Comparison of ENCODE assay signal across 8 cellular contexts in the genomic region with DNA sequence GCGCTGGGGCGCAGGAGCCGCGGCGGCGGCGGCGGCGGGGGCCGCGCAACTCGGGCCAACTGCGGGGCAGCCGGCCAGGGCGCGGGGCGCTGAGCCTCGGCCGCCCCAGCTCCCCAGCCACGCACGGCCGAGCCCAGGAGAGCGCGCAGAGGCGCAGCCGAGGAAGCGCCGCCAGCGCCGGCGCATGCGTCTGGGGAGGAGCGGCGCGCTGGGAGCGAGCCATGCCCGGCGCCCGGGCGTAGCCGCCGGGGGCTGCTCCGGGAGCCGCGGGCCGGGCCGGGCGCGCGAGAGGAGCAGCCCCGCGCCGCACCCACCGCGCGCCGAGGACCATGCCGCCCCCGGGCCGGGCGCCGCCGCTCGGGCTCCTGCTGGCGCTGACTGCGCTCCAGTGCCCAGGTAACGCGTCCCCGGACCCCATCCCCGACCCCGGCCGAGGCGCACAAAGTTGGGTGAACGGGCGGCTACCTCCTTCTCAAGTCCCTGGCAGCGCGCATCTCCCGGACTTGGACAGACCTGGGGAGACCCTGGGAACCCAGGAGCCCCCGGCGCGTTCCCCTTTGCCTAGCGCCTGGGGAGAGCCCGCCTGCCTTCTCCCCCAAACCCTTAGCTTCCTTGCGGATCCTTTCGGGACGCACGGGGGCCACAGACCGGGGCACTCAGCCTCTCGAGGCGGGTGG. TPM values are rescaled to one million over a fixed set of nuclear protein-coding genes. Genes with fewer than 3 reads are reported as not detected.
DNase-seq lines count a peak whose midpoint lies in the region; ATAC-seq and TF ChIP-seq lines count a peak whose summit lies in the region.

No MANE protein-coding gene starts in this region.

- H3K4me3 Mint-ChIP-seq in chondrocyte (ENCODE audit: unreplicated experiment) (peak overlapping the region; percentile 53), T-helper 17 cell (no peak overlapping the region)

- no peaks in the 10 kb centered on the region for H3K4me1 ChIP-seq in parathyroid adenoma

- H3K9me3 ChIP-seq in parathyroid adenoma (ENCODE audit: control insufficient read depth, low read length), result no peaks in the 10 kb centered on the region
- no peaks in the 10 kb centered on the region for H3K9me3 ChIP-seq in T-helper 17 cell (ENCODE audit: control insufficient read depth, low read length, poor library complexity, severe bottlenecking)

- DNase-seq in chondrocyte (ENCODE audit: low spot score), result no peak
- DNase-seq in activated CD4-positive, CD25-positive, alpha-beta regulatory T cell (lab: John Stamatoyannopoulos, UW), result no peak
- DNase-seq in T-helper 17 cell, result no peak
- DNase-seq in DMS153 treated with DMSO at 0.1 percent for 48 hours (lab: John Stamatoyannopoulos, UW; ENCODE audit: unreplicated experiment), result no peak
- no peak for DNase-seq in HK-2 (ENCODE audit: unreplicated experiment)

- no peaks in the 10 kb centered on the region for H3K36me3 Mint-ChIP-seq in chondrocyte (ENCODE audit: low read depth)
- H3K36me3 Mint-ChIP-seq in T-helper 17 cell (ENCODE audit: low read depth), result no peaks in the 10 kb centered on the region

- H3K79me2 ChIP-seq in parathyroid adenoma, result no peaks in the 10 kb centered on the region

- H3K27ac Mint-ChIP-seq in chondrocyte (ENCODE audit: unreplicated experiment) (no peak overlapping the region), T-helper 17 cell (no peak overlapping the region)

- H3K9ac ChIP-seq in parathyroid adenoma, result no peak overlapping the region

- peaks cover 47% of the 10 kb centered on the region for H3K27me3 Mint-ChIP-seq in chondrocyte (ENCODE audit: low read depth)
- peaks cover 72% of the 10 kb centered on the region for H3K27me3 Mint-ChIP-seq in T-helper 17 cell

- H3K27me3 ChIP-seq in parathyroid adenoma (ENCODE audit: control insufficient read depth, insufficient read depth, low read length), result peaks cover 7% of the 10 kb centered on the region

- H3K4me2 ChIP-seq in parathyroid adenoma (ENCODE audit: low read length), result peak overlapping the region; percentile 42

- H3K4me3 ChIP-seq in parathyroid adenoma (ENCODE audit: low read depth, low read length), result no peak overlapping the region

- no peak overlapping the region for H3K27ac ChIP-seq in parathyroid adenoma

- no peaks in the 10 kb centered on the region for H3K9me3 Mint-ChIP-seq in chondrocyte (ENCODE audit: low read depth)

- H2AFZ ChIP-seq in parathyroid adenoma, result no peak overlapping the region

- no peaks in the 10 kb centered on the region for H3K36me3 ChIP-seq in parathyroid adenoma (ENCODE audit: control insufficient read depth, insufficient read depth, low read length)

- ATAC-seq in GM18511 (IDR thresholded peaks at IDR 0.05; ENCODE audit: unreplicated experiment) (peak; percentile 18), HG02798 (IDR thresholded peaks at IDR 0.05; ENCODE audit: poor library complexity, unreplicated experiment) (peak; percentile 20), T-helper 17 cell (no peak)

- H3K4me1 Mint-ChIP-seq in chondrocyte (ENCODE audit: low read depth) (peaks cover 20% of the 10 kb centered on the region), T-helper 17 cell (peaks cover 5% of the 10 kb centered on the region)

- TF ChIP-seq CTCF in chondrocyte (IDR thresholded peaks at IDR 0.05) (no peak), parathyroid adenoma (IDR thresholded peaks at IDR 0.05) (no peak)

RNA-seq across cellular contexts. Expression of gene TMEM132B, which starts 0.4 kb away (rescaled TPM):
- total RNA-seq in chondrocyte, result 3.2 to 4.2 TPM (median 3.6 TPM) in 3 replicates
- total RNA-seq in T-helper 17 cell, result not detected
